ENCODE assay signal across 8 cellular contexts in genomic region chr6:53544500-53545308, GRCh38. TPM values are rescaled to one million over a fixed set of nuclear protein-coding genes. Genes with fewer than 3 reads are reported as not detected.
DNase-seq lines count a peak whose midpoint lies in the region; ATAC-seq and TF ChIP-seq lines count a peak whose summit lies in the region.

GCLC (minus strand) TSS chr6:53545101; CDS start chr6:53544645, 456 bp downstream.

- H3K27ac Mint-ChIP-seq in Caco-2 (ENCODE audit: unreplicated experiment), result peak within 1 kb of the TSS; percentile 94
- peak within 1 kb of the TSS; percentile 94 for H3K27ac Mint-ChIP-seq in activated CD8-positive, alpha-beta memory T cell treated with anti-CD3 and anti-CD28 coated beads, Interleukin-2, amount 10 ng/mL, durations not matched to agents 7 days and 5 days
- peak within 1 kb of the TSS; percentile 94 for H3K27ac Mint-ChIP-seq in endodermal cell

- H3K27ac ChIP-seq in endodermal cell (ENCODE audit: low read depth, low read length), result peak within 1 kb of the TSS; percentile 90
- peak within 1 kb of the TSS; percentile 93 for H3K27ac ChIP-seq in mesodermal cell (ENCODE audit: low read depth, low read length, severe bottlenecking)

- H3K4me3 ChIP-seq in Caco-2 (ENCODE audit: low read depth, low read length) (peak within 1 kb of the TSS; percentile 98), endodermal cell (ENCODE audit: low read length) (peak within 1 kb of the TSS; percentile 93), mesodermal cell (ENCODE audit: extremely low read depth, insufficient read depth, low read length, poor library complexity, severe bottlenecking) (peak within 1 kb of the TSS; percentile 77)

- H3K4me1 ChIP-seq in Caco-2, result peaks cover 14% of the 10 kb centered on the region
- peaks cover 2% of the 10 kb centered on the region for H3K4me1 ChIP-seq in endodermal cell (ENCODE audit: control insufficient read depth, insufficient read depth, low read length)
- peaks cover 8% of the 10 kb centered on the region for H3K4me1 ChIP-seq in mesodermal cell (ENCODE audit: control insufficient read depth, insufficient read depth, low read length, poor library complexity, severe bottlenecking)

- H3K4me3 Mint-ChIP-seq in Caco-2 (ENCODE audit: unreplicated experiment), result peak within 1 kb of the TSS; percentile 98
- peak within 1 kb of the TSS; percentile 96 for H3K4me3 Mint-ChIP-seq in activated CD8-positive, alpha-beta memory T cell treated with anti-CD3 and anti-CD28 coated beads, Interleukin-2, amount 10 ng/mL, durations not matched to agents 7 days and 5 days
- peak within 1 kb of the TSS; percentile 88 for H3K4me3 Mint-ChIP-seq in endodermal cell

- WGBS in endodermal cell (ENCODE audit: insufficient coverage in 1 of 2, insufficient read length in 1 of 2), 2 experiments, result 0 to 1% methylated on average over 13 to 100 of the region's 100 CpGs
- WGBS in mesodermal cell (ENCODE audit: insufficient coverage in 2 of 2), 2 experiments, result 0 to 1% methylated on average over 39 to 52 of the region's 100 CpGs

- intact Hi-C loops in Caco-2 (cut with micrococcal nuclease; ENCODE audit: unreplicated experiment), result loop anchor here (1.0 to 5.0 kb wide), 4 partner anchors 52 to 250 kb away; partner anchors contain the start of gene LRRC1

- CTCF ChIA-PET in Caco-2 (lab: Charles Lee), result interaction anchor here (0.6 to 1.6 kb wide), 6 partner anchors 48 to 255 kb away, joined by 3 to 16 read pairs (median 3); no protein-coding TSS in a partner anchor
- CTCF ChIA-PET in activated CD8-positive, alpha-beta memory T cell treated with anti-CD3 and anti-CD28 coated beads, Interleukin-2, amount 10 ng/mL, durations not matched to agents 7 days and 5 days (lab: Charles Lee), result interaction anchor here (0.6 to 3.8 kb wide), 7 partner anchors 10 to 180 kb away, joined by 3 to 40 read pairs (median 4); no protein-coding TSS in a partner anchor

- no peaks in the 10 kb centered on the region for H3K27me3 ChIP-seq in Caco-2 (replicated peaks; ENCODE audit: control insufficient read depth, insufficient read depth, low read length)
- H3K27me3 ChIP-seq in endodermal cell (ENCODE audit: control insufficient read depth, insufficient read depth, low read length, poor library complexity, severe bottlenecking), result peaks cover 12% of the 10 kb centered on the region

- no peaks in the 10 kb centered on the region for H3K9me3 ChIP-seq in Caco-2
- H3K9me3 ChIP-seq in endodermal cell (ENCODE audit: control insufficient read depth, low read length), result no peaks in the 10 kb centered on the region
- H3K9me3 ChIP-seq in mesodermal cell (ENCODE audit: control insufficient read depth, low read length), result no peaks in the 10 kb centered on the region

- H3K36me3 ChIP-seq in Caco-2 (ENCODE audit: control insufficient read depth, insufficient read depth, low read length), result no peaks in the 10 kb centered on the region; the same call in none of the 2 replicates
- H3K36me3 ChIP-seq in endodermal cell (ENCODE audit: control insufficient read depth, insufficient read depth, low read length), result peaks cover 14% of the 10 kb centered on the region
- H3K36me3 ChIP-seq in mesodermal cell (ENCODE audit: control insufficient read depth, insufficient read depth, low read length), result no peaks in the 10 kb centered on the region

- DNase-seq in Caco-2 (peak; percentile 93 to 94), GM20000 (ENCODE audit: low spot score) (peak; percentile 92), HT1080 (ENCODE audit: low read depth) (peak; percentile 87), NOMO-1 treated with dmso at 0.1 percent for 144 hours (lab: John Stamatoyannopoulos, UW; ENCODE audit: unreplicated experiment) (peak; percentile 87), endodermal cell (peak; percentile 98)
- peak; percentile 94 for DNase-seq in activated CD8-positive, alpha-beta memory T cell treated with anti-CD3 and anti-CD28 coated beads, Interleukin-2, amount 10 ng/mL, durations not matched to agents 7 days and 5 days
- peak; percentile 76 to 79 for DNase-seq in stimulated activated CD8-positive, alpha-beta memory T cell treated with anti-CD3 and anti-CD28 coated beads, Interleukin-15, amount 100 ng/mL, for 4 hours (ENCODE audit: low read depth in 2 of 2)

- H3K36me3 Mint-ChIP-seq in Caco-2 (ENCODE audit: insufficient read depth, unreplicated experiment) (peaks cover 24% of the 10 kb centered on the region), endodermal cell (ENCODE audit: low read depth) (peaks cover 13% of the 10 kb centered on the region)
- peaks cover 19% of the 10 kb centered on the region for H3K36me3 Mint-ChIP-seq in activated CD8-positive, alpha-beta memory T cell treated with anti-CD3 and anti-CD28 coated beads, Interleukin-2, amount 10 ng/mL, durations not matched to agents 7 days and 5 days

- TF ChIP-seq CTCF in Caco-2 (IDR thresholded peaks at IDR 0.05; ENCODE audit: insufficient read depth in 1 of 2, low read depth in 1 of 2, low read length in 1 of 2, severe bottlenecking in 1 of 2, unreplicated experiment in 1 of 2), result peak; percentile 42 to 75
- peak; percentile 59 for TF ChIP-seq CTCF in GM20000 (IDR thresholded peaks at IDR 0.05; ENCODE audit: extremely low read depth, missing control alignments)
- peak; percentile 90 for TF ChIP-seq CTCF in endodermal cell (conservative IDR thresholded peaks at IDR 0.05)

- H3K27me3 Mint-ChIP-seq in Caco-2 (ENCODE audit: insufficient read depth, unreplicated experiment), result no peaks in the 10 kb centered on the region
- H3K27me3 Mint-ChIP-seq in activated CD8-positive, alpha-beta memory T cell treated with anti-CD3 and anti-CD28 coated beads, Interleukin-2, amount 10 ng/mL, durations not matched to agents 7 days and 5 days, result peaks cover 13% of the 10 kb centered on the region
- H3K27me3 Mint-ChIP-seq in endodermal cell (ENCODE audit: insufficient read depth), result peaks cover 23% of the 10 kb centered on the region

- H3K9me3 Mint-ChIP-seq in Caco-2 (ENCODE audit: unreplicated experiment), result no peaks in the 10 kb centered on the region
- H3K9me3 Mint-ChIP-seq in activated CD8-positive, alpha-beta memory T cell treated with anti-CD3 and anti-CD28 coated beads, Interleukin-2, amount 10 ng/mL, durations not matched to agents 7 days and 5 days (ENCODE audit: low read depth), result no peaks in the 10 kb centered on the region
- H3K9me3 Mint-ChIP-seq in endodermal cell, result peaks cover 12% of the 10 kb centered on the region

- POLR2A ChIA-PET in Caco-2 (lab: Charles Lee), result interaction anchor here (0.8 to 1.9 kb wide), 5 partner anchors 70 to 184 kb away, joined by 3 to 18 read pairs (median 5); no protein-coding TSS in a partner anchor

- peaks cover 19% of the 10 kb centered on the region for H3K4me1 Mint-ChIP-seq in Caco-2 (ENCODE audit: low read depth, unreplicated experiment)
- H3K4me1 Mint-ChIP-seq in activated CD8-positive, alpha-beta memory T cell treated with anti-CD3 and anti-CD28 coated beads, Interleukin-2, amount 10 ng/mL, durations not matched to agents 7 days and 5 days, result peaks cover 56% of the 10 kb centered on the region
- H3K4me1 Mint-ChIP-seq in endodermal cell, result peaks cover 36% of the 10 kb centered on the region

- ATAC-seq in activated CD8-positive, alpha-beta memory T cell treated with anti-CD3 and anti-CD28 coated beads, Interleukin-2, amount 10 ng/mL, durations not matched to agents 7 days and 5 days, result peak; percentile 62

- H3K9ac ChIP-seq in endodermal cell (ENCODE audit: extremely low read depth, low read length, poor library complexity, severe bottlenecking), result peak within 1 kb of the TSS; percentile 78

- BruUV-seq in Caco-2 (replicated peaks; lab: Mats Ljungman, UMichigan), result no TSS peak

RNA-seq across cellular contexts. Expression of gene GCLC, which starts in this region (rescaled TPM):
- total RNA-seq in Caco-2 (2022), result 70.1 and 88.9 TPM in 2 replicates
- 17.9 and 22.9 TPM in 2 replicates for total RNA-seq in HT1080 (2014; rRNA removed; shearing (Covaris generic))
- 10.0 and 11.5 TPM in 2 replicates for polyA plus RNA-seq in HT1080 (2015; cell fraction: cytosol; rRNA removed)
- polyA plus RNA-seq in HT1080 (2015; cell fraction: nucleus; rRNA removed), result 13.8 and 14.8 TPM in 2 replicates
- total RNA-seq in activated CD8-positive, alpha-beta memory T cell treated with anti-CD3 and anti-CD28 coated beads, Interleukin-2, amount 10 ng/mL, durations not matched to agents 7 days and 5 days, result 10 to 100 TPM; 33.7 to 36.3 TPM
- total RNA-seq in endodermal cell, result 10 to 100 TPM; 44.7 to 57.7 TPM
- 22.6 TPM for polyA plus RNA-seq in endodermal cell (2013, experiment 1 of 2)
- 20.2 TPM for polyA plus RNA-seq in endodermal cell (2013, experiment 2 of 2)
- polyA plus RNA-seq in mesodermal cell (2013, experiment 1 of 2), result 11.2 TPM
- 10.6 TPM for polyA plus RNA-seq in mesodermal cell (2013, experiment 2 of 2)

Comparison
In these comparisons a context has a peak if more than half of its experiments do, and no peak if none do; other contexts are left out.
1. Peak in every context shown above with its lines: DNase-seq, ATAC-seq, H3K4me3 ChIP-seq and H3K27ac ChIP-seq.